Comparison of ENCODE assay signal across 8 cellular contexts in genomic region chr5:181190711-181191525, GRCh38. TPM values are rescaled to one million over a fixed set of nuclear protein-coding genes. Genes with fewer than 3 reads are reported as not detected.
A peak's percentile ranks its signal among the peaks of the same experiment; 100 is the strongest.
DNase-seq lines count a peak whose midpoint lies in the region; ATAC-seq, FAIRE-seq and TF ChIP-seq lines count a peak whose summit lies in the region.

No MANE protein-coding gene starts in this region.

- H3K4me3 ChIP-seq in dorsolateral prefrontal cortex: peak overlapping the region; percentile 57 to 100 (median 89)

- peak; percentile 47 for TF ChIP-seq CTCF in GM12873 (IDR thresholded peaks at IDR 0.05; ENCODE audit: insufficient read depth, low read depth, low read length, missing control alignments)
- peak in 10 of 56 donors; percentile 6 to 30 (median 22) for TF ChIP-seq CTCF in dorsolateral prefrontal cortex (IDR thresholded peaks at IDR 0.05 in 54 of 56, conservative IDR thresholded peaks at IDR 0.05 in 2 of 56; ENCODE audit: low read depth in 1 of 56, partially characterized antibody in 56 of 56)
- no peak for TF ChIP-seq CTCF in mesothelial cell of epicardium (IDR thresholded peaks at IDR 0.05; ENCODE audit: unreplicated experiment)
- peak; percentile 36 for TF ChIP-seq CTCF in type B pancreatic cell (conservative IDR thresholded peaks at IDR 0.05)

- H3K27me3 Mint-ChIP-seq in mesothelial cell of epicardium (ENCODE audit: low read depth): peaks cover 3% of the 10 kb centered on the region
- peaks cover 26% of the 10 kb centered on the region for H3K27me3 Mint-ChIP-seq in type B pancreatic cell

- H3K36me3 Mint-ChIP-seq in mesothelial cell of epicardium (no peaks in the 10 kb centered on the region), type B pancreatic cell (peaks cover 9% of the 10 kb centered on the region)

- H3K27me3 ChIP-seq in dorsolateral prefrontal cortex: no peaks in the 10 kb centered on the region

- H3K27ac ChIP-seq in dorsolateral prefrontal cortex: peak overlapping the region in 58 of 59 donors; percentile 32 to 98 (median 94)

- DNase-seq in T-helper 2 cell: peak in 3 of 5 experiments; percentile 25 to 63 (median 40)
- peak in 6 of 10 donors; percentile 47 to 66 (median 54) for DNase-seq in dorsolateral prefrontal cortex
- peak; percentile 52 to 69 for DNase-seq in mesothelial cell of epicardium (ENCODE audit: low spot score in 2 of 2, unreplicated experiment in 2 of 2)
- DNase-seq in type B pancreatic cell (ENCODE audit: extremely low spot score, unreplicated experiment): no peak
- no peak for DNase-seq in HTR-8/SVneo (ENCODE audit: insufficient read length, low spot score)
- DNase-seq in NCI-H524 treated with DMSO at 0.1 percent for 48 hours (lab: John Stamatoyannopoulos, UW): no peak

- H3K4me1 Mint-ChIP-seq in mesothelial cell of epicardium (peaks cover 19% of the 10 kb centered on the region), type B pancreatic cell (ENCODE audit: unreplicated experiment) (peaks cover 9% of the 10 kb centered on the region)

- no peak for FAIRE-seq in HTR-8/SVneo (lab: Jason Lieb, UNC)

- peak overlapping the region; percentile 75 for H3K27ac Mint-ChIP-seq in mesothelial cell of epicardium
- H3K27ac Mint-ChIP-seq in type B pancreatic cell: peak overlapping the region; percentile 97

- intact Hi-C loops in dorsolateral prefrontal cortex (cut with DNase I): loop anchor here (1.0 to 10.0 kb wide), 4 partner anchors 15 to 326 kb away; partner anchors contain the start of gene ZFP62 (in 1 of the 2)

- H3K4me3 Mint-ChIP-seq in mesothelial cell of epicardium: peak overlapping the region; percentile 99
- H3K4me3 Mint-ChIP-seq in type B pancreatic cell: peak overlapping the region; percentile 97

- peak; percentile 0 for ATAC-seq in HG02943 (IDR thresholded peaks at IDR 0.05; ENCODE audit: low read depth, unreplicated experiment)

- no peaks in the 10 kb centered on the region for H3K9me3 Mint-ChIP-seq in mesothelial cell of epicardium
- H3K9me3 Mint-ChIP-seq in type B pancreatic cell: no peaks in the 10 kb centered on the region

RNA-seq across cellular contexts. Expression of gene TRIM7, which starts 14.1 kb away (rescaled TPM):
- 1 to 10 TPM; 1.6 to 8.4 (median 4.0) TPM for total RNA-seq in dorsolateral prefrontal cortex
- 0.57 to 0.72 TPM (median 0.62 TPM) in 3 replicates for total RNA-seq in mesothelial cell of epicardium
- 0.58 and 0.76 TPM in 2 replicates for total RNA-seq in type B pancreatic cell (ENCODE audit: low replicate concordance)

RNA-seq across cellular contexts. Expression of gene TRIM41, which starts 32.2 kb away (rescaled TPM):
- 100 to 1,000 TPM in 1 of 120 experiments, 10 to 100 TPM in 119; 33.1 to 102 (median 48.0) TPM for total RNA-seq in dorsolateral prefrontal cortex
- total RNA-seq in mesothelial cell of epicardium: 27.9 to 28.1 TPM (median 27.9 TPM) in 3 replicates
- 22.1 and 31.2 TPM in 2 replicates for total RNA-seq in type B pancreatic cell (ENCODE audit: low replicate concordance)

RNA-seq across cellular contexts. Expression of gene OR2V2, which starts 43.5 kb away (rescaled TPM):
- total RNA-seq in dorsolateral prefrontal cortex (under 1 TPM in 1 of 120 experiments, not detected in 119; 0.09 TPM), mesothelial cell of epicardium (not detected in 3 replicates), type B pancreatic cell (ENCODE audit: low replicate concordance) (not detected in 2 replicates)

RNA-seq across cellular contexts. Expression of gene RACK1, which starts 52.8 kb away (rescaled TPM):
- total RNA-seq in dorsolateral prefrontal cortex (100 to 1,000 TPM; 308 to 570 (median 390) TPM), mesothelial cell of epicardium (2,008 to 2,083 TPM (median 2,030 TPM) in 3 replicates), type B pancreatic cell (ENCODE audit: low replicate concordance) (1,864 and 2,055 TPM in 2 replicates)

RNA-seq across cellular contexts. Expression of gene OR2V1, which starts 59.9 kb away (rescaled TPM):
- total RNA-seq in dorsolateral prefrontal cortex (not detected), mesothelial cell of epicardium (not detected in 3 replicates), type B pancreatic cell (ENCODE audit: low replicate concordance) (not detected in 2 replicates)

Comparison
In these comparisons a context has a peak if more than half of its experiments do, and no peak if none do; other contexts are left out.
1. DNase-seq: peak in T-helper 2 cell (3 of 5), dorsolateral prefrontal cortex (6 of 10) and mesothelial cell of epicardium (2 of 2); none in type B pancreatic cell (single experiment), HTR-8/SVneo (single experiment) and NCI-H524 treated with DMSO at 0.1 percent for 48 hours (single experiment).